8 cellular contexts compared by ENCODE assay signal in genomic region chr3:49719214-49719884, GRCh38. TPM values are rescaled to one million over a fixed set of nuclear protein-coding genes. Genes with fewer than 3 reads are reported as not detected.
DNase-seq lines count a peak whose midpoint lies in the region; ATAC-seq and TF ChIP-seq lines count a peak whose summit lies in the region.

TSS of gene AMIGO3 (minus strand) at chr3:49719684. CDS start at chr3:49719465, 219 bp downstream.

- H3K27ac ChIP-seq in GM23338 (ENCODE audit: low read depth) (peak within 1 kb of the TSS; percentile 27; the same call in 1 of the 2 replicates), adrenal gland (peak within 1 kb of the TSS in 3 of 5 donors; percentile 34 to 74 (median 55)), heart right ventricle (peak within 1 kb of the TSS in 8 of 10 donors; percentile 13 to 75 (median 40)), transverse colon (peak within 1 kb of the TSS; percentile 62 to 84 (median 81))

- 0 to 1% (median 0%) methylated on average over 2 to 50 of the region's 50 CpGs for WGBS in adrenal gland, 4 donors
- WGBS in heart right ventricle, 2 donors = 1% methylated on average over 50 of the region's 50 CpGs
- WGBS in transverse colon (ENCODE audit: low coverage in 1 of 2), 2 donors = 0% methylated on average over 47 of the region's 50 CpGs; no CpG with 5 or more reads in 1 of the 2 donors

- H3F3A ChIP-seq in GM23338 (replicated peaks; ENCODE audit: low read depth) = peaks cover 9% of the 10 kb centered on the region

- H3K27me3 ChIP-seq in GM23338 (ENCODE audit: insufficient read depth) (no peaks in the 10 kb centered on the region), adrenal gland (no peaks in the 10 kb centered on the region), heart right ventricle (no peaks in the 10 kb centered on the region), transverse colon (no peaks in the 10 kb centered on the region)

- H3K9me2 ChIP-seq in GM23338 (ENCODE audit: insufficient read depth) = no peaks in the 10 kb centered on the region

- H3K4me1 ChIP-seq in GM23338 (ENCODE audit: insufficient read depth) (no peaks in the 10 kb centered on the region; the same call in 1 of the 2 replicates), adrenal gland (replicated peaks in 1 of 2) (peaks cover 9 to 26% of the 10 kb centered on the region in 2 donors), heart right ventricle (peaks cover 12 to 44% (median 29%) of the 10 kb centered on the region in 9 donors), transverse colon (peaks cover 18 to 33% (median 28%) of the 10 kb centered on the region in 4 donors)

- no peaks in the 10 kb centered on the region; the same call in 1 of the 2 replicates for H3K79me2 ChIP-seq in GM23338 (replicated peaks; ENCODE audit: insufficient read depth)

- in situ Hi-C loops in transverse colon (cut with MboI; ENCODE audit: low pct_ligation_motif_present in 1 of 4, low pct_unique_long_range_greater_than_20kb in 1 of 4, low sequenced_read_pairs in 3 of 4) = no loop called here

- peaks cover 6% of the 10 kb centered on the region; the same call in 1 of the 3 replicates for H3K9me3 Mint-ChIP-seq in GM23338

- intact Hi-C loops in adrenal gland (cut with DNase I) (no loop called here), heart right ventricle (cut with DNase I) (no loop called here), transverse colon (cut with DNase I; ENCODE audit: low total_unique reads) (no loop called here)

- H3K27me3 Mint-ChIP-seq in GM23338 (ENCODE audit: insufficient read depth, low read depth, poor library complexity) = peaks cover 40% of the 10 kb centered on the region

- H3K36me3 Mint-ChIP-seq in GM23338 (ENCODE audit: low read depth) = peaks cover 25% of the 10 kb centered on the region

- H3K36me3 ChIP-seq in GM23338 (ENCODE audit: insufficient read depth) (peaks cover 5% of the 10 kb centered on the region; the same call in 1 of the 2 replicates), adrenal gland (replicated peaks in 1 of 2) (peaks cover 0 to 17% of the 10 kb centered on the region in 2 donors), heart right ventricle (peaks cover 0 to 59% (median 8%) of the 10 kb centered on the region in 9 donors), transverse colon (no peaks in the 10 kb centered on the region)

- peak within 1 kb of the TSS; percentile 85 for H3K4me3 Mint-ChIP-seq in GM23338

- peaks cover 19% of the 10 kb centered on the region for H3K4me1 Mint-ChIP-seq in GM23338

- DNase-seq in ELF-1 (ENCODE audit: low read depth, low spot score) (peak; percentile 95), GM23338 (ENCODE audit: low spot score) (peak; percentile 99), MV-4-11 (lab: John Stamatoyannopoulos, UW) (peak; percentile 92), T follicular helper cell (ENCODE audit: low read depth) (peak; percentile 86), adrenal gland (peak; percentile 95 to 99 (median 97)), heart right ventricle (peak; percentile 95 to 96), pons (ENCODE audit: low spot score) (peak; percentile 95), transverse colon (peak; percentile 97)

- peak within 1 kb of the TSS; percentile 95 for H3K4me2 ChIP-seq in GM23338

- TF ChIP-seq CTCF in GM23338 (conservative IDR thresholded peaks at IDR 0.05; ENCODE audit: low read depth in 2 of 2) (peak; percentile 36 to 41), adrenal gland (IDR thresholded peaks at IDR 0.05) (peak; percentile 34 to 84 (median 72)), heart right ventricle (IDR thresholded peaks at IDR 0.05) (peak; percentile 39 to 70 (median 55)), transverse colon (IDR thresholded peaks at IDR 0.05) (peak; percentile 58 to 92 (median 66))

- peak within 1 kb of the TSS; percentile 88 for H3K27ac Mint-ChIP-seq in GM23338

- H3K9me3 ChIP-seq in adrenal gland (replicated peaks in 1 of 3) = no peaks in the 10 kb centered on the region
- no peaks in the 10 kb centered on the region for H3K9me3 ChIP-seq in heart right ventricle
- no peaks in the 10 kb centered on the region for H3K9me3 ChIP-seq in transverse colon

- H3K4me3 ChIP-seq in GM23338 (peak within 1 kb of the TSS; percentile 77), adrenal gland (peak within 1 kb of the TSS in 2 of 4 donors; percentile 9 to 47), heart right ventricle (peak within 1 kb of the TSS; percentile 30 to 68 (median 62)), transverse colon (peak within 1 kb of the TSS; percentile 15 to 51 (median 40))

- peak; percentile 58 for ATAC-seq in GM23338
- peak; percentile 68 to 87 (median 82) for ATAC-seq in heart right ventricle

- peaks cover 7% of the 10 kb centered on the region; the same call in 1 of the 2 replicates for H4K20me1 ChIP-seq in GM23338 (replicated peaks; ENCODE audit: insufficient read depth)

- no peak for TF ChIP-seq EP300 in transverse colon (IDR thresholded peaks at IDR 0.05; ENCODE audit: low read depth)

- H2AFZ ChIP-seq in GM23338 = 0 out of 2 replicates have a peak within 1 kb of the TSS, but pooled peaks have one; percentile 56

- peak; percentile 39 to 87 for TF ChIP-seq POLR2A in adrenal gland (IDR thresholded peaks at IDR 0.05)
- peak; percentile 81 for TF ChIP-seq POLR2A in transverse colon (IDR thresholded peaks at IDR 0.05)

TF ChIP-seq in GM23338, 12 proteins besides CTCF, POLR2A, EP300 and RAD21:
- TF ChIP-seq ETS1 (IDR thresholded peaks at IDR 0.05) (peak; percentile 17; the same call in 1 of the 2 replicates), JUNB (IDR thresholded peaks at IDR 0.05; ENCODE audit: unreplicated experiment) (no peak), POLR2AphosphoS5 (IDR thresholded peaks at IDR 0.05; ENCODE audit: low read depth) (peak; percentile 93)

RNA-seq across cellular contexts. Expression of gene AMIGO3, which starts in this region (rescaled TPM):
- total RNA-seq in GM23338 (2014; rRNA removed; shearing (Covaris generic)) = 8.2 and 10.4 TPM in 2 replicates
- polyA plus RNA-seq in GM23338 (2016; fragmentation: Nextera tagmentation; extraction: Ambion mirVana) (2.9 and 3.5 TPM in 2 replicates), adrenal gland (1 to 10 TPM in 2 of 3 donors, not detected in 1; 2.2 to 3.0 TPM), heart right ventricle (1 to 10 TPM; 1.8 to 2.1 TPM)
- total RNA-seq in adrenal gland (1 to 10 TPM in 3 of 8 donors, under 1 TPM in 2, not detected in 3; 0.34 to 1.3 (median 1.2) TPM), heart right ventricle (under 1 TPM in 2 of 10 donors, not detected in 8; 0.09 to 0.15 TPM), transverse colon (under 1 TPM in 2 of 4 donors, not detected in 2; 0.68 to 0.79 TPM)

Comparison
In these comparisons a context has a peak if more than half of its experiments do, and no peak if none do; other contexts are left out.
1. Peak in DNase-seq, H3K4me3 ChIP-seq and H3K27ac ChIP-seq in transverse colon; RNA of the gene not detected or under 1 TPM.
2. H3K27ac ChIP-seq: peak in every context shown above with its lines; median percentile 81 in transverse colon; 55 in adrenal gland; 40 in heart right ventricle; 27 in GM23338.